ENCODE assay signal across 12 cellular contexts in genomic region chr16:68070249-68070725, GRCh38. TPM values are rescaled to one million over a fixed set of nuclear protein-coding genes. Genes with fewer than 3 reads are reported as not detected.
DNase-seq lines count a peak whose midpoint lies in the region; ATAC-seq and TF ChIP-seq lines count a peak whose summit lies in the region.
"Had no signal": no experiment of that assay in that cellular context is flagged by ENCODE, and none has a peak within 500 bp of the region (broad histone marks: within the 10 kb centered on the region; RNA-seq: fewer than 3 reads in every experiment).

No MANE protein-coding gene starts in this region.

- CTCF ChIA-PET in Calu3 (lab: Charles Lee): interaction anchor here (1.0 kb wide), 1 partner anchor 14 kb away, joined by 3 read pairs; no protein-coding TSS in a partner anchor

- H3K27me3 ChIP-seq in spleen (replicated peaks in 1 of 7) (no peaks in the 10 kb centered on the region), adrenal gland (no peaks in the 10 kb centered on the region)

- peaks cover 15% of the 10 kb centered on the region for H3K36me3 Mint-ChIP-seq in IgD-negative memory B cell
- peaks cover 57% of the 10 kb centered on the region for H3K36me3 Mint-ChIP-seq in activated naive CD8-positive, alpha-beta T cell treated with anti-CD3 and anti-CD28 coated beads, Interleukin-2, amount 50 U/mL, for 24 hours (ENCODE audit: low read depth)
- peaks cover 10% of the 10 kb centered on the region for H3K36me3 Mint-ChIP-seq in Calu3 (ENCODE audit: insufficient read depth, unreplicated experiment)

- H3K4me1 Mint-ChIP-seq in IgD-negative memory B cell: peaks cover 32 to 43% (median 42%) of the 10 kb centered on the region in 3 donors
- peaks cover 67% of the 10 kb centered on the region for H3K4me1 Mint-ChIP-seq in activated naive CD8-positive, alpha-beta T cell treated with anti-CD3 and anti-CD28 coated beads, Interleukin-2, amount 50 U/mL, for 24 hours
- no peaks in the 10 kb centered on the region for H3K4me1 Mint-ChIP-seq in Calu3 (ENCODE audit: low read depth, unreplicated experiment)

- H3K9me3 Mint-ChIP-seq in IgD-negative memory B cell (no peaks in the 10 kb centered on the region), Calu3 (ENCODE audit: low read depth, unreplicated experiment) (no peaks in the 10 kb centered on the region)
- H3K9me3 Mint-ChIP-seq in activated naive CD8-positive, alpha-beta T cell treated with anti-CD3 and anti-CD28 coated beads, Interleukin-2, amount 50 U/mL, for 24 hours: no peaks in the 10 kb centered on the region

- intact Hi-C loops in spleen (cut with DNase I; ENCODE audit: low total_unique reads) (no loop called here), Calu3 (cut with micrococcal nuclease; ENCODE audit: unreplicated experiment) (no loop called here), adrenal gland (cut with DNase I) (no loop called here)

- H3K4me3 Mint-ChIP-seq in IgD-negative memory B cell (peak overlapping the region in 2 of 4 donors; percentile 8 to 81), Calu3 (ENCODE audit: low read depth, unreplicated experiment) (no peak overlapping the region)
- H3K4me3 Mint-ChIP-seq in activated naive CD8-positive, alpha-beta T cell treated with anti-CD3 and anti-CD28 coated beads, Interleukin-2, amount 50 U/mL, for 24 hours: peak overlapping the region; percentile 24

- DNase-seq in activated naive CD8-positive, alpha-beta T cell treated with anti-CD3 and anti-CD28 coated beads, Interleukin-2, amount 50 U/mL, for 24 hours: no peak
- DNase-seq in spleen (no peak), Calu3 (no peak), adrenal gland (no peak)
- DNase-seq: DMS79 treated with DMSO at 0.1 percent for 48 hours, NCI-H2081 had no signal

- peak; percentile 21 for ATAC-seq in GM18861 (IDR thresholded peaks at IDR 0.05; ENCODE audit: unreplicated experiment)
- peak; percentile 46 for ATAC-seq in activated naive CD8-positive, alpha-beta T cell treated with anti-CD3 and anti-CD28 coated beads, Interleukin-2, amount 50 U/mL, for 24 hours
- no peak for ATAC-seq in HG03457 (IDR thresholded peaks at IDR 0.05; ENCODE audit: unreplicated experiment)
- ATAC-seq in GM21390 (IDR thresholded peaks at IDR 0.05; ENCODE audit: unreplicated experiment): no peak

- BruUV-seq in Calu3 (replicated peaks; lab: Mats Ljungman, UMichigan): no TSS peak

- TF ChIP-seq CTCF in spleen (IDR thresholded peaks at IDR 0.05 in 8 of 11, conservative IDR thresholded peaks at IDR 0.05 in 3 of 11) (no peak), Calu3 (IDR thresholded peaks at IDR 0.05; ENCODE audit: unreplicated experiment) (no peak), adrenal gland (IDR thresholded peaks at IDR 0.05) (no peak)

- H3K4me3 ChIP-seq in spleen (peak overlapping the region in 1 of 8 donors; percentile 1), adrenal gland (no peak overlapping the region)

- peak overlapping the region; percentile 34 to 89 (median 66) for H3K27ac Mint-ChIP-seq in IgD-negative memory B cell
- H3K27ac Mint-ChIP-seq in activated naive CD8-positive, alpha-beta T cell treated with anti-CD3 and anti-CD28 coated beads, Interleukin-2, amount 50 U/mL, for 24 hours: peak overlapping the region; percentile 82
- no peak overlapping the region for H3K27ac Mint-ChIP-seq in Calu3 (ENCODE audit: unreplicated experiment)

- H3K9me3 ChIP-seq in spleen (no peaks in the 10 kb centered on the region), adrenal gland (replicated peaks in 1 of 3) (no peaks in the 10 kb centered on the region)

- H3K36me3 ChIP-seq in spleen (peaks cover 0 to 97% (median 34%) of the 10 kb centered on the region in 6 donors), adrenal gland (replicated peaks in 1 of 2) (peaks cover 0 to 17% of the 10 kb centered on the region in 2 donors)

- H3K27ac ChIP-seq in spleen (peak overlapping the region; percentile 37 to 82 (median 74)), adrenal gland (peak overlapping the region in 2 of 5 donors; percentile 13 to 78)

- H3K27me3 Mint-ChIP-seq in IgD-negative memory B cell: no peaks in the 10 kb centered on the region
- no peaks in the 10 kb centered on the region for H3K27me3 Mint-ChIP-seq in activated naive CD8-positive, alpha-beta T cell treated with anti-CD3 and anti-CD28 coated beads, Interleukin-2, amount 50 U/mL, for 24 hours
- no peaks in the 10 kb centered on the region for H3K27me3 Mint-ChIP-seq in Calu3 (ENCODE audit: unreplicated experiment)

- WGBS in spleen, 5 donors: 22 to 51% (median 33%) methylated on average over 1 to 2 of the region's 2 CpGs
- 71 to 100% (median 75%) methylated on average over 2 of the region's 2 CpGs for WGBS in adrenal gland, 4 donors

- H3K4me1 ChIP-seq in spleen (peaks cover 49 to 94% (median 70%) of the 10 kb centered on the region in 6 donors), adrenal gland (replicated peaks in 1 of 2) (peaks cover 15 to 40% of the 10 kb centered on the region in 2 donors)

- TF ChIP-seq POLR2A in spleen (IDR thresholded peaks at IDR 0.05): no peak
- no peak for TF ChIP-seq POLR2A in adrenal gland (IDR thresholded peaks at IDR 0.05)

RNA-seq across cellular contexts. Expression of gene NFATC3, which starts 14.9 kb away (rescaled TPM):
- 47.2 TPM for polyA plus RNA-seq in IgD-negative memory B cell
- total RNA-seq in spleen: 10 to 100 TPM; 64.4 to 89.7 (median 68.5) TPM
- polyA plus RNA-seq in spleen: 10 to 100 TPM; 12.4 to 13.1 (median 12.7) TPM
- 39.3 and 39.9 TPM in 2 replicates for total RNA-seq in Calu3 (2022)
- 10 to 100 TPM; 26.6 to 81.2 (median 37.7) TPM for total RNA-seq in adrenal gland
- 10 to 100 TPM in 2 of 3 donors, 1 to 10 TPM in 1; 6.6 to 20.3 (median 11.6) TPM for polyA plus RNA-seq in adrenal gland

RNA-seq across cellular contexts. Expression of gene DUS2, which starts 47.2 kb away (rescaled TPM):
- polyA plus RNA-seq in IgD-negative memory B cell (68.3 TPM), spleen (10 to 100 TPM; 17.4 to 28.8 (median 25.2) TPM), adrenal gland (10 to 100 TPM in 2 of 3 donors, 1 to 10 TPM in 1; 7.1 to 13.2 (median 10.1) TPM)
- total RNA-seq in spleen (10 to 100 TPM; 22.3 to 31.7 (median 27.6) TPM), Calu3 (2022) (31.7 and 33.5 TPM in 2 replicates), adrenal gland (10 to 100 TPM in 5 of 8 donors, 1 to 10 TPM in 3; 6.3 to 19.4 (median 12.7) TPM)

RNA-seq across cellular contexts. Expression of gene DDX28, which starts 47.3 kb away (rescaled TPM):
- polyA plus RNA-seq in IgD-negative memory B cell: 35.8 TPM
- 10 to 100 TPM in 5 of 7 donors, 1 to 10 TPM in 2; 8.6 to 12.7 (median 10.3) TPM for total RNA-seq in spleen
- 10 to 100 TPM; 15.8 to 19.0 (median 17.6) TPM for polyA plus RNA-seq in spleen
- total RNA-seq in Calu3 (2022): 16.8 and 21.5 TPM in 2 replicates
- total RNA-seq in adrenal gland: 10 to 100 TPM in 6 of 8 donors, 1 to 10 TPM in 2; 6.4 to 18.2 (median 12.9) TPM
- polyA plus RNA-seq in adrenal gland: 10 to 100 TPM in 1 of 3 donors, 1 to 10 TPM in 2; 6.8 to 13.0 (median 9.1) TPM

RNA-seq across cellular contexts. Expression of gene DPEP2NB, which starts 54.6 kb away (rescaled TPM):
- polyA plus RNA-seq in IgD-negative memory B cell (not detected), spleen (not detected), adrenal gland (not detected)
- total RNA-seq in spleen (not detected), Calu3 (2022) (not detected in 2 replicates), adrenal gland (not detected)
- total RNA-seq: kidney had no signal
- polyA plus RNA-seq: neural cell had no signal

Comparison
In these comparisons a context has a peak if more than half of its experiments do, and no peak if none do; other contexts are left out.
1. ATAC-seq: peak in GM18861 (single experiment) and activated naive CD8-positive, alpha-beta T cell treated with anti-CD3 and anti-CD28 coated beads, Interleukin-2, amount 50 U/mL, for 24 hours (single experiment); none in HG03457 (single experiment) and GM21390 (single experiment).